22 cellular contexts compared by ENCODE assay signal in the genomic region with DNA sequence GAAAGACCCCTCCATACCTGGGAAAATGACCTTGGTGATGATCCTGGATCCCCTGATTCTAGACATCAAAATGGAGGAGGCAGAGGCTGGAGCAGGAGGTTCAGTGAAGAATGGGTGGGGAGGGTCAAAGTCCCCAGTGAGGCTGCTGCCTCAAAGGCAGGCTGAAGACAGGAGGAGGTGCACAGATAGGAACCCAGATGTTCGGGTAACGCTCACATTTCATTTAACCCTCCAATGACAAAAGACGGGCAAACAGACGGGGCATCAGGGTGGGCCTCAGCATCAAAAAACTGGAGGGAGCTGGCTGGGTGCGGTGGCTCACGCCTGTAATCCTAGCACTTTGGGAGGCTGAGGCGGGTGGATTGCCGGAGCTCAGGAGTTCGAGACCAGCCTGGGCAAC. TPM values are rescaled to one million over a fixed set of nuclear protein-coding genes. Genes with fewer than 3 reads are reported as not detected.
DNase-seq lines count a peak whose midpoint lies in the region; ATAC-seq and TF ChIP-seq lines count a peak whose summit lies in the region.
"Had no signal": no experiment of that assay in that cellular context is flagged by ENCODE, and none has a peak within 500 bp of the region (broad histone marks: within the 10 kb centered on the region; RNA-seq: fewer than 3 reads in every experiment).

Gene ANKRD40CL (minus strand): TSS at position 73 of the 400 bp plus-strand sequence. CDS start 605 bp downstream, outside the sequence.

- H3K4ac ChIP-seq in trophoblast cell (ENCODE audit: low read depth, low read length) = no peak within 1 kb of the TSS

- peak; percentile 56 for ATAC-seq in left colon
- ATAC-seq in HG02885 (IDR thresholded peaks at IDR 0.05; ENCODE audit: poor library complexity, unreplicated experiment) = no peak
- no peak for ATAC-seq in left lung
- ATAC-seq: activated T-helper 17 cell treated with anti-CD3 and anti-CD28 coated beads, Interleukin-2, amount 50 U/mL, for 72 hours; Right ventricle myocardium inferior; stimulated activated naive CD8-positive, alpha-beta T cell treated with anti-CD3 and anti-CD28 coated beads, Interleukin-15, amount 100 ng/mL, for 72 hours had no signal

- H4K8ac ChIP-seq in trophoblast cell (ENCODE audit: low read depth, low read length) = no peak within 1 kb of the TSS

- H3K14ac ChIP-seq in trophoblast cell (ENCODE audit: low read length) = no peak within 1 kb of the TSS

- H3K27me3 Mint-ChIP-seq in Caco-2 (ENCODE audit: insufficient read depth, unreplicated experiment) = no peaks in the 10 kb centered on the region

- no peak within 1 kb of the TSS for H2AFZ ChIP-seq in trophoblast cell (ENCODE audit: insufficient read depth, low read length, poor library complexity)

- no peak within 1 kb of the TSS for H2AK5ac ChIP-seq in trophoblast cell (ENCODE audit: low read length)

- H3K4me1 Mint-ChIP-seq in Caco-2 (ENCODE audit: low read depth, unreplicated experiment) = peaks cover 62% of the 10 kb centered on the region

- DNase-seq in Caco-2 (peak in 1 of 2 experiments; percentile 74), Peyer's patch (peak in 2 of 3 donors; percentile 75 to 80), left colon (peak; percentile 59 to 66), trophoblast cell (no peak), left lung (no peak)
- no peak for DNase-seq in NK-92 treated with Interleukin-12 subunit alpha and Interleukin-12 subunit beta, amount 100 ng/mL, for 24 hours (lab: John Stamatoyannopoulos, UW)
- no peak for DNase-seq in activated effector memory CD4-positive, alpha-beta T cell treated with anti-CD3 and anti-CD28 coated beads, Interleukin-2, amount 50 U/mL, for 16 hours
- DNase-seq: central memory CD4-positive, alpha-beta T cell; effector CD8-positive, alpha-beta T cell; HCEC 1CT; islet precursor cell; KG1; NCI-H1930; NCI-H446; sigmoid colon; stimulated activated CD4-positive, alpha-beta T cell treated with anti-CD3 and anti-CD28 coated beads, Interleukin-1b, Interleukin-23, amount 100 ng/mL, for 48 hours had no signal

- H2BK5ac ChIP-seq in trophoblast cell (ENCODE audit: low read depth, low read length, poor library complexity) = no peak within 1 kb of the TSS

- peak within 1 kb of the TSS; percentile 49 for H3K9ac ChIP-seq in trophoblast cell (ENCODE audit: low read length)

- no peaks in the 10 kb centered on the region for H3K79me2 ChIP-seq in trophoblast cell (ENCODE audit: control insufficient read depth, insufficient read depth, low read length, poor library complexity)

- H3K4me3 ChIP-seq in Caco-2 (ENCODE audit: low read depth, low read length) = peak within 1 kb of the TSS; percentile 29
- peak within 1 kb of the TSS in 3 of 4 donors; percentile 6 to 58 (median 52) for H3K4me3 ChIP-seq in Peyer's patch
- H3K4me3 ChIP-seq in trophoblast cell (ENCODE audit: low read depth, low read length) = no peak within 1 kb of the TSS
- H3K4me3 ChIP-seq in left lung = no peak within 1 kb of the TSS
- H3K4me3 ChIP-seq: sigmoid colon had no signal

- no CpG with 5 or more reads among the region's 9 CpGs for WGBS in trophoblast cell (ENCODE audit: extremely low coverage, insufficient coverage, insufficient read length)

- H3K27ac Mint-ChIP-seq in Caco-2 (ENCODE audit: unreplicated experiment) = peak within 1 kb of the TSS; percentile 81
- H3K27ac Mint-ChIP-seq: activated T-helper 17 cell treated with anti-CD3 and anti-CD28 coated beads, Interleukin-2, amount 50 U/mL, for 72 hours; mesothelial cell of epicardium had no signal

- H3K36me3 Mint-ChIP-seq in Caco-2 (ENCODE audit: insufficient read depth, unreplicated experiment) = no peaks in the 10 kb centered on the region
- H3K36me3 Mint-ChIP-seq: mesothelial cell of epicardium had no signal

- H3K4me1 ChIP-seq in Caco-2 (peaks cover 67% of the 10 kb centered on the region), Peyer's patch (peaks cover 0 to 34% (median 7%) of the 10 kb centered on the region in 4 donors), trophoblast cell (ENCODE audit: control insufficient read depth in 1 of 2, insufficient read depth in 2 of 2, low read length in 2 of 2) (peaks cover 9 to 14% of the 10 kb centered on the region in 2 experiments), left lung (peaks cover 0 to 15% of the 10 kb centered on the region in 2 donors)

- peak within 1 kb of the TSS; percentile 51 for H3K4me3 Mint-ChIP-seq in Caco-2 (ENCODE audit: unreplicated experiment)
- H3K4me3 Mint-ChIP-seq: activated T-helper 17 cell treated with anti-CD3 and anti-CD28 coated beads, Interleukin-2, amount 50 U/mL, for 72 hours; mesothelial cell of epicardium; stimulated activated naive CD8-positive, alpha-beta T cell treated with anti-CD3 and anti-CD28 coated beads, Interleukin-15, amount 100 ng/mL, for 72 hours had no signal

- H3K79me1 ChIP-seq in trophoblast cell (ENCODE audit: low read length) = no peaks in the 10 kb centered on the region

- H3K18ac ChIP-seq in trophoblast cell (ENCODE audit: low read length) = no peak within 1 kb of the TSS

- no peak within 1 kb of the TSS for H4K12ac ChIP-seq in trophoblast cell (ENCODE audit: low read depth, low read length)

- H2BK12ac ChIP-seq in trophoblast cell (ENCODE audit: low read length) = no peak within 1 kb of the TSS

- CTCF ChIA-PET in Caco-2 (lab: Charles Lee) = interaction anchor here (0.6 to 2.5 kb wide), 4 partner anchors 16 to 258 kb away, joined by 3 to 12 read pairs (median 4); no protein-coding TSS in a partner anchor

- H3K9me3 Mint-ChIP-seq in Caco-2 (ENCODE audit: unreplicated experiment) = no peaks in the 10 kb centered on the region
- H3K9me3 Mint-ChIP-seq: activated T-helper 17 cell treated with anti-CD3 and anti-CD28 coated beads, Interleukin-2, amount 50 U/mL, for 72 hours; mesothelial cell of epicardium; stimulated activated naive CD8-positive, alpha-beta T cell treated with anti-CD3 and anti-CD28 coated beads, Interleukin-15, amount 100 ng/mL, for 72 hours had no signal

- no peak within 1 kb of the TSS for H3K23ac ChIP-seq in trophoblast cell (ENCODE audit: low read length)

- peak in 1 of 2 donors; percentile 51 for TF ChIP-seq POLR2A in Peyer's patch (IDR thresholded peaks at IDR 0.05)

- intact Hi-C loops in Caco-2 (cut with micrococcal nuclease; ENCODE audit: unreplicated experiment) (no loop called here), left colon (cut with DNase I, micrococcal nuclease) (no loop called here), left lung (cut with DNase I) (no loop called here)

- POLR2A ChIA-PET in Caco-2 (lab: Charles Lee) = interaction anchor here (0.7 to 1.1 kb wide), 3 partner anchors 48 to 231 kb away, joined by 4 to 8 read pairs (median 5); partner anchors contain the start of genes LUC7L3 and TOB1

- H3K27me3 ChIP-seq in Caco-2 (replicated peaks; ENCODE audit: control insufficient read depth, insufficient read depth, low read length) = no peaks in the 10 kb centered on the region
- H3K27me3 ChIP-seq in Peyer's patch = no peaks in the 10 kb centered on the region
- no peaks in the 10 kb centered on the region for H3K27me3 ChIP-seq in trophoblast cell (ENCODE audit: insufficient read depth, low read length)
- no peaks in the 10 kb centered on the region for H3K27me3 ChIP-seq in left lung
- H3K27me3 ChIP-seq: sigmoid colon had no signal

- TF ChIP-seq CTCF in Caco-2 (IDR thresholded peaks at IDR 0.05; ENCODE audit: insufficient read depth in 1 of 2, low read depth in 1 of 2, low read length in 1 of 2, severe bottlenecking in 1 of 2, unreplicated experiment in 1 of 2) (no peak), Peyer's patch (IDR thresholded peaks at IDR 0.05) (no peak), left lung (IDR thresholded peaks at IDR 0.05) (no peak)

- BruUV-seq in Caco-2 (replicated peaks; lab: Mats Ljungman, UMichigan) = no TSS peak

- no peak within 1 kb of the TSS for H2BK120ac ChIP-seq in trophoblast cell (ENCODE audit: insufficient read depth, low read length, poor library complexity)

- H4K91ac ChIP-seq in trophoblast cell (ENCODE audit: low read depth, low read length) = no peak within 1 kb of the TSS

- H3K36me3 ChIP-seq in Caco-2 (ENCODE audit: control insufficient read depth, insufficient read depth, low read length) (no peaks in the 10 kb centered on the region), Peyer's patch (peaks cover 0 to 6% (median 0%) of the 10 kb centered on the region in 3 donors), trophoblast cell (ENCODE audit: control insufficient read depth in 1 of 2, insufficient read depth in 2 of 2, low read length in 2 of 2) (no peaks in the 10 kb centered on the region), left lung (no peaks in the 10 kb centered on the region)
- H3K36me3 ChIP-seq: sigmoid colon had no signal

- H3K27ac ChIP-seq in Peyer's patch = peak within 1 kb of the TSS in 3 of 4 donors; percentile 82 to 96 (median 94)
- no peak within 1 kb of the TSS for H3K27ac ChIP-seq in trophoblast cell (ENCODE audit: low read depth, low read length)
- no peak within 1 kb of the TSS for H3K27ac ChIP-seq in left lung

- H3K4me2 ChIP-seq in trophoblast cell (ENCODE audit: low read length) = no peak within 1 kb of the TSS

- H3K9me3 ChIP-seq in Caco-2 (no peaks in the 10 kb centered on the region), Peyer's patch (no peaks in the 10 kb centered on the region), trophoblast cell (ENCODE audit: insufficient read depth, low read depth, low read length) (no peaks in the 10 kb centered on the region), left lung (no peaks in the 10 kb centered on the region)
- H3K9me3 ChIP-seq: sigmoid colon had no signal

RNA-seq across cellular contexts. Expression of gene ANKRD40CL, which starts in this region (rescaled TPM):
- 11.2 and 11.4 TPM in 2 replicates for total RNA-seq in Caco-2 (2022)
- total RNA-seq in Peyer's patch = 100 to 1,000 TPM in 3 of 4 donors, 1 to 10 TPM in 1; 9.9 to 150 (median 139) TPM
- 10 to 100 TPM; 63.4 to 75.8 TPM for total RNA-seq in left colon
- not detected in 2 replicates for polyA plus RNA-seq in trophoblast cell (2013)
- not detected for total RNA-seq in left lung
- total RNA-seq: activated T-helper 17 cell treated with anti-CD3 and anti-CD28 coated beads, Interleukin-2, amount 50 U/mL, for 72 hours; mesothelial cell of epicardium; omental fat pad; Right ventricle myocardium inferior; sigmoid colon had no signal

Comparison
In these comparisons a context has a peak if more than half of its experiments do, and no peak if none do; other contexts are left out.
1. RNA of gene ANKRD40CL (total RNA-seq): 9.9 to 150 TPM in Peyer's patch, 63.4 to 75.8 TPM in left colon and 11.2 to 11.4 TPM in Caco-2; not detected in left lung; every median in the first group is over 4 times any median in the second.
2. DNase-seq: peak in Peyer's patch (2 of 3) and left colon (2 of 2); none in trophoblast cell (0 of 2), NK-92 treated with Interleukin-12 subunit alpha and Interleukin-12 subunit beta, amount 100 ng/mL, for 24 hours (single experiment), left lung (0 of 2) and activated effector memory CD4-positive, alpha-beta T cell treated with anti-CD3 and anti-CD28 coated beads, Interleukin-2, amount 50 U/mL, for 16 hours (single experiment).
3. H3K4me3 ChIP-seq: peak in Caco-2 (single experiment) and Peyer's patch (3 of 4); none in trophoblast cell (single experiment) and left lung (0 of 2).
4. H3K27ac ChIP-seq: peak in Peyer's patch (3 of 4); none in trophoblast cell (single experiment) and left lung (0 of 2).